ENCODE assay signal across 8 cellular contexts in genomic region chr2:152189622-152190495, GRCh38. TPM values are rescaled to one million over a fixed set of nuclear protein-coding genes. Genes with fewer than 3 reads are reported as not detected.
DNase-seq lines count a peak whose midpoint lies in the region; ATAC-seq and TF ChIP-seq lines count a peak whose summit lies in the region.

No MANE protein-coding gene starts in this region.

- DNase-seq in DND-41 (no peak), RWPE2 (ENCODE audit: low spot score) (no peak), erythroblast (lab: John Stamatoyannopoulos, UW) (peak; percentile 52 to 80)
- no peak for DNase-seq in naive thymus-derived CD4-positive, alpha-beta T cell
- no peak for DNase-seq in stimulated activated CD4-positive, alpha-beta T cell treated with anti-CD3 and anti-CD28 coated beads, Interleukin-4, amount 100 ng/mL, for 24 hours
- DNase-seq in stimulated activated CD4-positive, alpha-beta T cell treated with anti-CD3 and anti-CD28 coated beads, Interleukin-2, amount 100 ng/mL, for 24 hours = no peak

- H3K27me3 Mint-ChIP-seq in naive thymus-derived CD4-positive, alpha-beta T cell = peaks cover 5 to 37% (median 30%) of the 10 kb centered on the region in 5 donors

- H4K20me1 ChIP-seq in DND-41 (ENCODE audit: insufficient read depth, low read length) = no peaks in the 10 kb centered on the region
- no peaks in the 10 kb centered on the region for H4K20me1 ChIP-seq in KMS-11 (ENCODE audit: insufficient read depth)

- ATAC-seq in DND-41 (ENCODE audit: insufficient read depth, low read depth) (peak; percentile 45; the same call in 1 of the 3 replicates), GM19467 (IDR thresholded peaks at IDR 0.05; ENCODE audit: unreplicated experiment) (peak; percentile 73), RWPE2 (ENCODE audit: low read depth) (peak; percentile 89)
- ATAC-seq in naive thymus-derived CD4-positive, alpha-beta T cell = peak; percentile 61

- no peak for TF ChIP-seq POLR2A in erythroblast (IDR thresholded peaks at IDR 0.05; ENCODE audit: low read length)

- TF ChIP-seq CTCF in DND-41 (IDR thresholded peaks at IDR 0.05; ENCODE audit: borderline replicate concordance, extremely low read depth, low read length, poor library complexity, severe bottlenecking) = peak; percentile 46
- TF ChIP-seq CTCF in KMS-11 (conservative IDR thresholded peaks at IDR 0.05; ENCODE audit: low read depth, low read length) = peak; percentile 85
- peak; percentile 97 for TF ChIP-seq CTCF in RWPE2 (IDR thresholded peaks at IDR 0.05; ENCODE audit: poor library complexity, severe bottlenecking)

- H3K4me1 Mint-ChIP-seq in naive thymus-derived CD4-positive, alpha-beta T cell = peaks cover 0 to 9% (median 4%) of the 10 kb centered on the region in 7 donors

- no peak overlapping the region for H3K27ac Mint-ChIP-seq in naive thymus-derived CD4-positive, alpha-beta T cell

- no peaks in the 10 kb centered on the region for H3K9me3 ChIP-seq in DND-41 (ENCODE audit: insufficient read depth, low read length, severe bottlenecking)
- no peaks in the 10 kb centered on the region for H3K9me3 ChIP-seq in RWPE2 (ENCODE audit: severe bottlenecking)
- no peaks in the 10 kb centered on the region for H3K9me3 ChIP-seq in naive thymus-derived CD4-positive, alpha-beta T cell (ENCODE audit: control insufficient read depth in 2 of 3, low read length in 3 of 3)

- H3K4me1 ChIP-seq in DND-41 (ENCODE audit: insufficient read depth, low read length) (no peaks in the 10 kb centered on the region), KMS-11 (ENCODE audit: low read depth, poor library complexity, severe bottlenecking) (no peaks in the 10 kb centered on the region), RWPE2 (ENCODE audit: insufficient read depth, poor library complexity, severe bottlenecking) (no peaks in the 10 kb centered on the region)
- no peaks in the 10 kb centered on the region for H3K4me1 ChIP-seq in naive thymus-derived CD4-positive, alpha-beta T cell (ENCODE audit: control insufficient read depth in 2 of 2, insufficient read depth in 2 of 2, low read length in 2 of 2)

- H3K27me3 ChIP-seq in DND-41 (ENCODE audit: insufficient read depth, low read length, poor library complexity) = no peaks in the 10 kb centered on the region
- H3K27me3 ChIP-seq in KMS-11 (ENCODE audit: insufficient read depth, low read depth) = no peaks in the 10 kb centered on the region
- H3K27me3 ChIP-seq in RWPE2 (ENCODE audit: insufficient read depth, poor library complexity, severe bottlenecking) = no peaks in the 10 kb centered on the region
- peaks cover 0 to 8% of the 10 kb centered on the region in 2 donors for H3K27me3 ChIP-seq in naive thymus-derived CD4-positive, alpha-beta T cell (ENCODE audit: control insufficient read depth in 2 of 2, insufficient read depth in 2 of 2, low read length in 2 of 2)

- H3K4me2 ChIP-seq in DND-41 (ENCODE audit: insufficient read depth, low read length) (no peak overlapping the region), KMS-11 (no peak overlapping the region)

- H3K79me2 ChIP-seq in DND-41 (ENCODE audit: insufficient read depth, low read length) (no peaks in the 10 kb centered on the region), KMS-11 (ENCODE audit: insufficient read depth, low read depth) (no peaks in the 10 kb centered on the region)

- no peak overlapping the region for H3K27ac ChIP-seq in DND-41 (ENCODE audit: low read length)
- no peak overlapping the region for H3K27ac ChIP-seq in KMS-11
- H3K27ac ChIP-seq in RWPE2 (ENCODE audit: poor library complexity, severe bottlenecking) = no peak overlapping the region
- H3K27ac ChIP-seq in naive thymus-derived CD4-positive, alpha-beta T cell (ENCODE audit: low read depth, low read length) = no peak overlapping the region

- H3K36me3 ChIP-seq in DND-41 (ENCODE audit: insufficient read depth, low read length) (no peaks in the 10 kb centered on the region), KMS-11 (ENCODE audit: insufficient read depth) (no peaks in the 10 kb centered on the region), RWPE2 (ENCODE audit: low read depth) (no peaks in the 10 kb centered on the region)
- H3K36me3 ChIP-seq in naive thymus-derived CD4-positive, alpha-beta T cell (ENCODE audit: control insufficient read depth in 2 of 3, insufficient read depth in 3 of 3, low read length in 3 of 3) = no peaks in the 10 kb centered on the region

- intact Hi-C loops in naive thymus-derived CD4-positive, alpha-beta T cell (cut with micrococcal nuclease) = loop anchor here in 1 of 2 donors (1.0 kb wide), 1 partner anchor 445 kb away; no protein-coding TSS in a partner anchor

- H3K4me3 ChIP-seq in DND-41 (ENCODE audit: low read depth in 1 of 2, low read length in 2 of 2) (no peak overlapping the region), KMS-11 (IDR thresholded peaks at IDR 0.05; ENCODE audit: insufficient read depth, low read depth, low read length) (no peak overlapping the region), RWPE2 (ENCODE audit: severe bottlenecking) (no peak overlapping the region)
- H3K4me3 ChIP-seq in naive thymus-derived CD4-positive, alpha-beta T cell (ENCODE audit: low read length) = no peak overlapping the region

- H3K36me3 Mint-ChIP-seq in naive thymus-derived CD4-positive, alpha-beta T cell = peaks cover 2 to 6% (median 3%) of the 10 kb centered on the region in 5 donors

- H3K4me3 Mint-ChIP-seq in naive thymus-derived CD4-positive, alpha-beta T cell = no peak overlapping the region

- CTCF ChIA-PET in naive thymus-derived CD4-positive, alpha-beta T cell (lab: Charles Lee) = no interaction called here

- POLR2A ChIA-PET in naive thymus-derived CD4-positive, alpha-beta T cell (lab: Charles Lee) = no interaction called here

- peaks cover 0 to 10% (median 2%) of the 10 kb centered on the region in 11 donors for H3K9me3 Mint-ChIP-seq in naive thymus-derived CD4-positive, alpha-beta T cell

- no peak overlapping the region for H3K9ac ChIP-seq in DND-41 (ENCODE audit: low read depth, low read length)
- H3K9ac ChIP-seq in KMS-11 = no peak overlapping the region

- H2AFZ ChIP-seq in DND-41 (ENCODE audit: low read depth, low read length) = no peak overlapping the region
- no peak overlapping the region for H2AFZ ChIP-seq in KMS-11 (ENCODE audit: low read depth)

RNA-seq across cellular contexts. Expression of gene STAM2, which starts 14.3 kb away (rescaled TPM):
- total RNA-seq in naive thymus-derived CD4-positive, alpha-beta T cell = 10 to 100 TPM; 12.6 to 22.2 (median 20.0) TPM
- 1 to 10 TPM; 2.6 to 3.4 TPM for polyA plus RNA-seq in naive thymus-derived CD4-positive, alpha-beta T cell

Comparison
In these comparisons a context has a peak if more than half of its experiments do, and no peak if none do; other contexts are left out.
1. DNase-seq: peak in erythroblast (2 of 2); none in DND-41 (single experiment), RWPE2 (single experiment), naive thymus-derived CD4-positive, alpha-beta T cell (0 of 9), stimulated activated CD4-positive, alpha-beta T cell treated with anti-CD3 and anti-CD28 coated beads, Interleukin-4, amount 100 ng/mL, for 24 hours (single experiment) and stimulated activated CD4-positive, alpha-beta T cell treated with anti-CD3 and anti-CD28 coated beads, Interleukin-2, amount 100 ng/mL, for 24 hours (0 of 2).
2. CTCF ChIP-seq: peak in every context shown above with its lines; median percentile 97 in RWPE2; 85 in KMS-11; 46 in DND-41.
3. Peak in every context shown above with its lines, with median percentiles within 50 percentile points of each other: ATAC-seq.